In the genomic region with DNA sequence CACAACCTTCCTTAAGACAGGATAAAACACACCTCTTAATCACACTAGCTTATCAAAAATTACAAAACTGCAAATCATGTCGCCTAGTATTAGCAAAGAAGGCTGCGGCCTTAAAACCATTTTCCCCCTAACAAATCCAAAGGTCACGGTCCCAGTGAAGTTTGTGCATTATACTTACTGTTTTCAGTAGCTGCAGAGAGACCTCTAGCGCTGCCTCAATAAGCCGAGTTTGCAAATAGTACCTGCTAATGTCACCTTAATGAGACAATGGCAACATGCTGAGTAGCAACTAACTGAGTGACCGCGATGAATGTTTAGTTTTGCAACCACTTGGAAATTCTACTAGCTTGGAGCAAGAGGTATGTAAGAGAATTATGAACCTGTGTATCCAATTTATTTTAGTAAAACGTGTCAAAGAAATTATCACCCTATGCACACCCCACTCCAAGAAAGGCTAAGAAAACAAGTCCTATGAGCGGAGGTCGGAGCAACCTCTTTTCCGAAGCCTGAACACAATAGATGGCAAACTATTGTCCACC, we compare ENCODE assay signal across 8 cellular contexts. TPM values are rescaled to one million over a fixed set of nuclear protein-coding genes. Genes with fewer than 3 reads are reported as not detected.
DNase-seq lines count a peak whose midpoint lies in the region; ATAC-seq, FAIRE-seq and TF ChIP-seq lines count a peak whose summit lies in the region.

No MANE protein-coding gene starts in this region.

- H3K79me2 ChIP-seq in DOHH2 (ENCODE audit: control insufficient read depth, low read length) (peaks cover 60% of the 10 kb centered on the region), H1 (ENCODE audit: control insufficient read depth in 1 of 2, insufficient read depth in 2 of 2, low read length in 2 of 2) (peaks cover 6 to 51% of the 10 kb centered on the region in 2 experiments; a peak in 3 of 4 replicates)

- no peak for TF ChIP-seq EP300 in H1 (IDR thresholded peaks at IDR 0.05; ENCODE audit: borderline replicate concordance in 1 of 2, low read depth in 2 of 2, low read length in 2 of 2)

- H4K91ac ChIP-seq in H1 (replicated peaks; ENCODE audit: insufficient read length, low read length), result no peak overlapping the region

- H2BK20ac ChIP-seq in H1 (ENCODE audit: low read length), result no peak overlapping the region

- H2BK12ac ChIP-seq in H1 (ENCODE audit: low read depth, low read length), result peak overlapping the region; percentile 75; the same call in 1 of the 2 replicates

- H3K36me3 ChIP-seq in DOHH2 (ENCODE audit: control insufficient read depth, low read length) (peaks cover 32% of the 10 kb centered on the region), RWPE2 (ENCODE audit: low read depth) (0 out of 2 replicates have a peak, but pooled peaks cover 3% of the 10 kb centered on the region), H1 (ENCODE audit: control insufficient read depth in 2 of 4, insufficient read depth in 4 of 4, low read length in 3 of 4) (peaks cover 0 to 4% (median 0%) of the 10 kb centered on the region in 4 experiments; a peak in 1 of 8 replicates)

- H3F3A ChIP-seq in DOHH2 (ENCODE audit: control insufficient read depth, insufficient read depth), result 0 out of 2 replicates have a peak, but pooled peaks cover 3% of the 10 kb centered on the region

- peak overlapping the region; percentile 82 for H4K5ac ChIP-seq in H1 (ENCODE audit: insufficient read length, low read depth, low read length)

- H3K23ac ChIP-seq in H1 (ENCODE audit: insufficient read length), result no peak overlapping the region

- H3K9me3 ChIP-seq in DOHH2 (ENCODE audit: control insufficient read depth, insufficient read depth, low read length) (no peaks in the 10 kb centered on the region), RWPE2 (ENCODE audit: severe bottlenecking) (no peaks in the 10 kb centered on the region), H1 (ENCODE audit: insufficient read depth in 2 of 2, low read depth in 1 of 2, low read length in 1 of 2) (no peaks in the 10 kb centered on the region)

- H3K4me3 ChIP-seq in DOHH2 (ENCODE audit: low read length), result peak overlapping the region; percentile 100
- peak overlapping the region; percentile 53 for H3K4me3 ChIP-seq in RWPE2 (ENCODE audit: severe bottlenecking)
- peak overlapping the region; percentile 84 to 93 (median 91) for H3K4me3 ChIP-seq in H1 (ENCODE audit: extremely low read depth in 1 of 4, insufficient read depth in 2 of 4, low read depth in 3 of 4, low read length in 4 of 4)

- H3K27ac ChIP-seq in DOHH2 (ENCODE audit: low read depth, low read length), result peak overlapping the region; percentile 83
- peak overlapping the region; percentile 88 for H3K27ac ChIP-seq in RWPE2 (ENCODE audit: poor library complexity, severe bottlenecking)
- H3K27ac ChIP-seq in H1 (ENCODE audit: low read depth, low read length), result 0 out of 2 replicates have a peak overlapping the region, but pooled peaks have one; percentile 85

- TF ChIP-seq CTCF in DOHH2 (IDR thresholded peaks at IDR 0.05; ENCODE audit: low read depth, low read length, poor library complexity, severe bottlenecking), result peak; percentile 50
- peak; percentile 26 for TF ChIP-seq CTCF in RWPE2 (IDR thresholded peaks at IDR 0.05; ENCODE audit: poor library complexity, severe bottlenecking)
- TF ChIP-seq CTCF in H1 (IDR thresholded peaks at IDR 0.05; ENCODE audit: control extremely low read depth in 1 of 3, insufficient read depth in 1 of 3, low read depth in 1 of 3, low read length in 3 of 3), result peak in 1 of 3 experiments; percentile 8; a peak in 1 of 4 replicates

- peak; percentile 24 for FAIRE-seq in H1 (lab: Jason Lieb, UNC)

- no peak overlapping the region for H3K56ac ChIP-seq in H1 (replicated peaks; ENCODE audit: insufficient read length, low read depth, low read length)

- no peak for DNase-seq in RWPE2 (ENCODE audit: low spot score)
- DNase-seq in H1 (ENCODE audit: low read depth in 1 of 2, low spot score in 2 of 2), result no peak
- peak; percentile 39 for DNase-seq in mucosa of gallbladder (ENCODE audit: low spot score)
- DNase-seq in NCI-H1105 (lab: John Stamatoyannopoulos, UW), result no peak
- no peak for DNase-seq in mesenteric fat pad (ENCODE audit: low spot score)

- H3K4me2 ChIP-seq in DOHH2 (ENCODE audit: low read length) (peak overlapping the region; percentile 99), H1 (ENCODE audit: insufficient read depth in 1 of 2, low read depth in 2 of 2, low read length in 2 of 2) (peak overlapping the region; percentile 81 to 84)

- H3K9ac ChIP-seq in H1 (replicated peaks in 1 of 4; ENCODE audit: extremely low read depth in 1 of 4, low read depth in 3 of 4, low read length in 3 of 4), result peak overlapping the region; percentile 86 to 96 (median 91)

- CTCF ChIA-PET in H1 (lab: Charles Lee; ENCODE audit: partially characterized antibody), result interaction anchor here (0.6 to 2.0 kb wide), 7 partner anchors 10 to 121 kb away, joined by 3 to 10 read pairs (median 5); no protein-coding TSS in a partner anchor

- H3K18ac ChIP-seq in H1 (ENCODE audit: extremely low read depth, low read length), result peak overlapping the region; percentile 90

- ATAC-seq in HG02759 (IDR thresholded peaks at IDR 0.05; ENCODE audit: unreplicated experiment), result peak; percentile 12
- no peak for ATAC-seq in RWPE2 (ENCODE audit: low read depth)
- no peak for ATAC-seq in GM21825 (IDR thresholded peaks at IDR 0.05; ENCODE audit: unreplicated experiment)

- H3K79me1 ChIP-seq in H1 (ENCODE audit: low read depth, low read length), result peaks cover 9% of the 10 kb centered on the region; the same call in 1 of the 2 replicates

- H3K4ac ChIP-seq in H1 (replicated peaks; ENCODE audit: insufficient read length, low read depth, low read length), result no peak overlapping the region

- peaks cover 11% of the 10 kb centered on the region for H3K23me2 ChIP-seq in H1 (ENCODE audit: low read depth, low read length)

- H4K8ac ChIP-seq in H1 (ENCODE audit: extremely low read depth, insufficient read depth, low read length), result no peak overlapping the region

- peak overlapping the region; percentile 73 for H2BK120ac ChIP-seq in H1 (replicated peaks; ENCODE audit: low read depth, low read length)

- 6% methylated on average over 11 of the region's 11 CpGs; no CpG with 5 or more reads in 1 of the 2 experiments for WGBS in H1 (ENCODE audit: extremely low coverage in 1 of 2, insufficient coverage in 1 of 2, insufficient read length in 1 of 2, insufficient replicate concordance in 2 of 2, low coverage in 1 of 2, low lambda C conversion rate in 2 of 2, missing lambda C conversion rate in 1 of 2), 2 experiments

- H2BK15ac ChIP-seq in H1 (ENCODE audit: low read length), result peak overlapping the region; percentile 72; the same call in 1 of the 2 replicates

- H3K27me3 ChIP-seq in DOHH2 (ENCODE audit: control insufficient read depth, low read length), result no peaks in the 10 kb centered on the region; the same call in 1 of the 2 replicates
- no peaks in the 10 kb centered on the region for H3K27me3 ChIP-seq in RWPE2 (ENCODE audit: insufficient read depth, poor library complexity, severe bottlenecking)
- H3K27me3 ChIP-seq in H1 (replicated peaks in 1 of 4; ENCODE audit: control insufficient read depth in 3 of 4, extremely low read depth in 1 of 4, insufficient read depth in 3 of 4, low read length in 3 of 4), result no peaks in the 10 kb centered on the region

- no peak overlapping the region for H2AFZ ChIP-seq in H1 (ENCODE audit: low read length)

- no peak for TF ChIP-seq POLR2A in H1 (IDR thresholded peaks at IDR 0.05; ENCODE audit: control extremely low read depth in 1 of 2, low read depth in 2 of 2, low read length in 2 of 2)

- no peaks in the 10 kb centered on the region for H3K9me2 ChIP-seq in DOHH2 (replicated peaks; ENCODE audit: control insufficient read depth, low read length)

- peak overlapping the region; percentile 90; the same call in 1 of the 2 replicates for H2AK5ac ChIP-seq in H1 (ENCODE audit: low read depth, low read length)

- H2BK5ac ChIP-seq in H1 (ENCODE audit: low read depth, low read length), result no peak overlapping the region

- TF ChIP-seq RAD21 in H1 (IDR thresholded peaks at IDR 0.05 in 1 of 2, conservative IDR thresholded peaks at IDR 0.05 in 1 of 2; ENCODE audit: low read depth in 2 of 2, low read length in 2 of 2), result peak in 1 of 2 experiments; percentile 13; a peak in 1 of 4 replicates

- no peak overlapping the region for H3K14ac ChIP-seq in H1 (ENCODE audit: insufficient read length)

- H3K4me1 ChIP-seq in DOHH2 (ENCODE audit: control insufficient read depth, low read length) (peaks cover 32% of the 10 kb centered on the region), RWPE2 (ENCODE audit: insufficient read depth, poor library complexity, severe bottlenecking) (no peaks in the 10 kb centered on the region), H1 (replicated peaks in 1 of 4; ENCODE audit: control insufficient read depth in 3 of 4, insufficient read depth in 4 of 4, low read length in 3 of 4) (peaks cover 3 to 8% (median 5%) of the 10 kb centered on the region in 4 experiments; a peak in 4 of 7 replicates)

- POLR2A ChIA-PET in H1 (lab: Charles Lee; ENCODE audit: partially characterized antibody), result interaction anchor here (0.7 to 4.4 kb wide), 10 partner anchors 8 to 183 kb away, joined by 3 to 30 read pairs (median 12); partner anchors contain the start of gene EBPL

- peaks cover 20% of the 10 kb centered on the region for H4K20me1 ChIP-seq in DOHH2 (ENCODE audit: control insufficient read depth, insufficient read depth, low read depth, low read length)
- H4K20me1 ChIP-seq in H1 (replicated peaks in 1 of 2; ENCODE audit: control insufficient read depth in 1 of 2, insufficient read depth in 2 of 2, low read length in 2 of 2), result peaks cover 13 to 15% of the 10 kb centered on the region in 2 experiments

TF ChIP-seq in H1, 55 proteins besides CTCF, POLR2A, EP300 and RAD21:
- TF ChIP-seq SIN3A (conservative IDR thresholded peaks at IDR 0.05 in 1 of 2, IDR thresholded peaks at IDR 0.05 in 1 of 2; ENCODE audit: low read depth in 1 of 2, low read length in 2 of 2) (peak; percentile 37 to 44; a peak in 1 of 4 replicates), GABPA (IDR thresholded peaks at IDR 0.05; ENCODE audit: borderline replicate concordance, insufficient read depth, low read length) (no peak), SP4 (IDR thresholded peaks at IDR 0.05; ENCODE audit: low read length) (no peak)

RNA-seq across cellular contexts. Expression of gene KPNA3, which starts 1.2 kb away (rescaled TPM):
- total RNA-seq in H1 (2021; fragmentation: NEBNext Ultra II Directional; extraction: Animal tissue kit (Norgen Biotek cat#: 25700)), result 62.3 and 63.2 TPM in 2 replicates
- polyA plus RNA-seq in H1 (2011; rRNA removed), result 13.1 and 21.4 TPM in 2 replicates
- polyA plus RNA-seq in H1 (2011; cell fraction: cytosol; rRNA removed), result 21.6 TPM
- polyA plus RNA-seq in H1 (2011; cell fraction: nucleus; rRNA removed), result 16.4 TPM
- 19.6 to 38.0 TPM (median 23.4 TPM) in 4 replicates for polyA plus RNA-seq in H1 (2012, experiment 1 of 2)
- 2.4 TPM for polyA plus RNA-seq in H1 (2012, experiment 2 of 2)
- 68.1 TPM for polyA plus RNA-seq in H1 (2013, experiment 1 of 2)
- polyA plus RNA-seq in H1 (2013, experiment 2 of 2), result 61.0 TPM
- polyA minus RNA-seq in H1 (2011; rRNA and poly(A)+ RNA removed), result 45.2 and 55.8 TPM in 2 replicates
- 22.1 TPM for polyA minus RNA-seq in H1 (2011; cell fraction: cytosol; rRNA and poly(A)+ RNA removed)
- 66.9 TPM for polyA minus RNA-seq in H1 (2011; cell fraction: nucleus; rRNA and poly(A)+ RNA removed)
- total RNA-seq in mucosa of gallbladder (31.5 TPM), mesenteric fat pad (36.5 TPM)
